Comparison of ENCODE assay signal across 26 cellular contexts in the genomic region with DNA sequence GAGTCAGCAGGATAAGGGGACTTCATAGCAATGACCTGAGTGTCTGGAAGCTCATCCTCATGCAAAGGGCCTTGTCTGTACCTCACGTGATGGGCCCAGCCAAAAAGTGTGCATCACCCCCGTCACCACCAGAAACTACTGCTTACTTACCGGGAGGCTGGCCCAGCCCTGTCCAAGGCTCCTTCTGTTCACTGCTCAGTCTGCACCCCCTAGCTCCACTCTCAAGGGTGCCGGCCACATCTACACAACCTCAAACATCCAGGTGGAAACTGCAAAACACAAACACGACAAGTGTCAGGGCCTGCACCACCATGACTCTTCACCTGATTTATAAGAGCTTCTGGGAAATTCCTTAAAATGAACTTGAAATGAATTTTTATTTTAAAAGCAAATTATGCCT. TPM values are rescaled to one million over a fixed set of nuclear protein-coding genes. Genes with fewer than 3 reads are reported as not detected.
"Had no signal": no experiment of that assay in that cellular context is flagged by ENCODE, and none has a peak within 500 bp of the region (broad histone marks: within the 10 kb centered on the region; RNA-seq: fewer than 3 reads in every experiment).

No MANE protein-coding gene starts in this region.

- H3K9ac ChIP-seq: neural progenitor cell, parathyroid adenoma had no signal

- DNase-seq: colonic mucosa; dermis blood vessel endothelial cell; effector memory CD4-positive, alpha-beta T cell; erythroblast; esophagus squamous epithelium; foreskin melanocyte; glutamatergic neuron; hypothalamus; immature natural killer cell; midbrain; stimulated activated CD4-positive, alpha-beta T cell treated with anti-CD3 and anti-CD28 coated beads, Interleukin-2, amount 100 ng/mL, for 24 hours; stimulated activated CD4-positive, alpha-beta T cell treated with anti-CD3 and anti-CD28 coated beads, Interleukin-4, amount 100 ng/mL, for 24 hours; stimulated activated naive B cell treated with anti-CD40 and anti-IgM and Interleukin-4, amounts not matched to agents 10 μg/mL and 1 μg/mL and 100 μg/mL, for 72 hours; stimulated activated naive CD8-positive, alpha-beta T cell treated with anti-CD3 and anti-CD28 coated beads, Interleukin-15, amount 100 ng/mL, for 72 hours; transverse colon had no signal

- H2AFZ ChIP-seq: neural progenitor cell, parathyroid adenoma had no signal

- ATAC-seq: naive thymus-derived CD4-positive, alpha-beta T cell; sciatic nerve; stimulated activated naive B cell treated with anti-CD40 and anti-IgM and Interleukin-4, amounts not matched to agents 10 μg/mL and 1 μg/mL and 100 μg/mL, for 72 hours; stimulated activated naive CD8-positive, alpha-beta T cell treated with anti-CD3 and anti-CD28 coated beads, Interleukin-15, amount 100 ng/mL, for 72 hours had no signal

- H3K27ac Mint-ChIP-seq: immature natural killer cell, memory B cell, nephron, neural progenitor cell, progenitor cell of endocrine pancreas had no signal

- H3K9me3 ChIP-seq: colonic mucosa, esophagus squamous epithelium, suprapubic skin, transverse colon, vagina had no signal

- H3K4me1 ChIP-seq: colonic mucosa, esophagus squamous epithelium, parathyroid adenoma, suprapubic skin, transverse colon, vagina had no signal

- H3K79me2 ChIP-seq: parathyroid adenoma had no signal

- H3K4me3 Mint-ChIP-seq: immature natural killer cell; memory B cell; naive thymus-derived CD4-positive, alpha-beta T cell; nephron; neural progenitor cell; stimulated activated naive B cell treated with anti-CD40 and anti-IgM and Interleukin-4, amounts not matched to agents 10 μg/mL and 1 μg/mL and 100 μg/mL, for 72 hours; stimulated activated naive CD8-positive, alpha-beta T cell treated with anti-CD3 and anti-CD28 coated beads, Interleukin-15, amount 100 ng/mL, for 72 hours had no signal

- H3K4me1 Mint-ChIP-seq: immature natural killer cell had no signal

- H3K9me3 Mint-ChIP-seq: immature natural killer cell; memory B cell; naive thymus-derived CD4-positive, alpha-beta T cell; nephron; neural progenitor cell; stimulated activated naive CD8-positive, alpha-beta T cell treated with anti-CD3 and anti-CD28 coated beads, Interleukin-15, amount 100 ng/mL, for 72 hours had no signal

- H3K36me3 Mint-ChIP-seq: immature natural killer cell had no signal

- H3K4me2 ChIP-seq: neural progenitor cell had no signal

- H3K36me3 ChIP-seq: colonic mucosa, esophagus squamous epithelium, neural progenitor cell, suprapubic skin, transverse colon, vagina had no signal

- H3K4me3 ChIP-seq: colonic mucosa, esophagus squamous epithelium, lung, neural progenitor cell, suprapubic skin, transverse colon, vagina had no signal

- H3K27me3 Mint-ChIP-seq: memory B cell; naive thymus-derived CD4-positive, alpha-beta T cell; stimulated activated naive B cell treated with anti-CD40 and anti-IgM and Interleukin-4, amounts not matched to agents 10 μg/mL and 1 μg/mL and 100 μg/mL, for 72 hours; stimulated activated naive CD8-positive, alpha-beta T cell treated with anti-CD3 and anti-CD28 coated beads, Interleukin-15, amount 100 ng/mL, for 72 hours had no signal

- H3K27me3 ChIP-seq: colonic mucosa, neural progenitor cell, suprapubic skin, vagina had no signal

- H3K27ac ChIP-seq: colonic mucosa, esophagus squamous epithelium, neural progenitor cell, parathyroid adenoma, suprapubic skin, transverse colon, vagina had no signal

RNA-seq across cellular contexts. Expression of a gene that starts 55.1 kb away (rescaled TPM):
- total RNA-seq: osteoblast had no signal
- polyA plus RNA-seq: immature natural killer cell had no signal
